Comparison of ENCODE assay signal across 33 cellular contexts in genomic region chr4:24603343-24603742, GRCh38.
"Had no signal": no experiment of that assay in that cellular context is flagged by ENCODE, and none has a peak within 500 bp of the region (broad histone marks: within the 10 kb centered on the region; RNA-seq: fewer than 3 reads in every experiment).

No MANE protein-coding gene starts in this region.

- ATAC-seq: activated CD8-positive, alpha-beta memory T cell treated with anti-CD3 and anti-CD28 coated beads, Interleukin-2, amount 10 ng/mL, durations not matched to agents 7 days and 5 days; PC-3 had no signal

- H3K27me3 ChIP-seq: ascending aorta, MG63, SJCRH30 had no signal

- H3K36me3 ChIP-seq: ascending aorta, MG63, SJCRH30, WERI-Rb-1 had no signal

- DNase-seq: activated CD4-positive, alpha-beta memory T cell treated with anti-CD3 and anti-CD28 coated beads, Interleukin-2, amount 10 ng/mL, durations not matched to agents 7 days and 5 days; activated CD4-positive, alpha-beta T cell treated with anti-CD3 and anti-CD28 coated beads for 1 hour; activated CD4-positive, alpha-beta T cell treated with anti-CD3 and anti-CD28 coated beads for 48 hours; activated CD4-positive, CD25-positive, alpha-beta regulatory T cell; activated CD8-positive, alpha-beta memory T cell treated with anti-CD3 and anti-CD28 coated beads for 24 hours; activated CD8-positive, alpha-beta memory T cell treated with anti-CD3 and anti-CD28 coated beads, Interleukin-2, amount 10 ng/mL, durations not matched to agents 7 days and 5 days; activated CD8-positive, alpha-beta memory T cell treated with anti-CD3 and anti-CD28 coated beads, Interleukin-2, amount 50 U/mL, for 48 hours; activated effector memory CD4-positive, alpha-beta T cell treated with Interleukin-2 at 50 U/mL for 16 hours; activated naive CD4-positive, alpha-beta T cell; activated naive CD8-positive, alpha-beta T cell treated with anti-CD3 and anti-CD28 coated beads, Interleukin-2, amount 10 ng/mL, durations not matched to agents 7 days and 5 days; activated T-cell treated with anti-CD3 and anti-CD28 coated beads, Interleukin-2, amount 50 U/mL, for 48 hours; amygdala; Karpas-422; KBM-7; MG63; NCI-H1048; NCI-H1105 treated with DMSO at 0.1 percent for 48 hours; NCI-H1436 treated with DMSO at 0.1 percent for 48 hours; NCI-H1694 treated with DMSO at 0.1 percent for 48 hours; NCI-H2029; NCI-H345; NCI-H510A; NCI-H526; NCI-H748 treated with DMSO at 0.1 percent for 48 hours; NK-92 treated with Interleukin-12 subunit alpha and Interleukin-12 subunit beta, amount 100 ng/mL, for 24 hours; PC-3; SHP77; SJCRH30; T1000; WERI-Rb-1 had no signal

- H3K9me3 ChIP-seq: ascending aorta, MG63, SJCRH30 had no signal

- H3K27ac ChIP-seq: ascending aorta, RWPE1, SJCRH30, SK-N-MC, WERI-Rb-1 had no signal

- H3K4me3 ChIP-seq: ascending aorta, MG63, SJCRH30, SK-N-MC had no signal

- H3K4me1 ChIP-seq: ascending aorta, SJCRH30 had no signal
